10 cellular contexts compared by ENCODE assay signal in genomic region chr19:35755160-35755549, GRCh38. TPM values are rescaled to one million over a fixed set of nuclear protein-coding genes. Genes with fewer than 3 reads are reported as not detected.
DNase-seq lines count a peak whose midpoint lies in the region; ATAC-seq and TF ChIP-seq lines count a peak whose summit lies in the region.
"Had no signal": no experiment of that assay in that cellular context is flagged by ENCODE, and none has a peak within 500 bp of the region (broad histone marks: within the 10 kb centered on the region; RNA-seq: fewer than 3 reads in every experiment).

No MANE protein-coding gene starts in this region.

- peaks cover 28% of the 10 kb centered on the region for H3K36me3 Mint-ChIP-seq in stimulated activated effector memory CD8-positive, alpha-beta T cell treated with anti-CD3 and anti-CD28 coated beads, Interleukin-12 subunit alpha, Interleukin-12 subunit beta, amount 100 ng/mL, for 72 hours

- peaks cover 0 to 24% of the 10 kb centered on the region in 2 donors for H3K36me3 ChIP-seq in adrenal gland (replicated peaks in 1 of 2)
- H3K36me3 ChIP-seq in HAP-1 (replicated peaks), result peaks cover 9% of the 10 kb centered on the region; the same call in 1 of the 2 replicates

- TF ChIP-seq POLR2A in adrenal gland (IDR thresholded peaks at IDR 0.05), result no peak

- intact Hi-C loops in adrenal gland (cut with DNase I), result no loop called here

- no peak for ATAC-seq in stimulated activated effector memory CD8-positive, alpha-beta T cell treated with anti-CD3 and anti-CD28 coated beads, Interleukin-12 subunit alpha, Interleukin-12 subunit beta, amount 100 ng/mL, for 72 hours
- no peak for ATAC-seq in HG02759 (IDR thresholded peaks at IDR 0.05; ENCODE audit: unreplicated experiment)
- ATAC-seq: GM12878, HCT116 had no signal

- H3K4me1 ChIP-seq in adrenal gland (replicated peaks in 1 of 2) (peaks cover 31 to 33% of the 10 kb centered on the region in 2 donors), HAP-1 (peaks cover 6% of the 10 kb centered on the region; the same call in 1 of the 2 replicates)

- no peaks in the 10 kb centered on the region for H3K9me3 Mint-ChIP-seq in stimulated activated effector memory CD8-positive, alpha-beta T cell treated with anti-CD3 and anti-CD28 coated beads, Interleukin-12 subunit alpha, Interleukin-12 subunit beta, amount 100 ng/mL, for 72 hours

- WGBS in adrenal gland, 4 donors, result 23 to 48% (median 25%) methylated on average over 10 to 16 of the region's 16 CpGs

- H3K4me3 Mint-ChIP-seq in stimulated activated effector memory CD8-positive, alpha-beta T cell treated with anti-CD3 and anti-CD28 coated beads, Interleukin-12 subunit alpha, Interleukin-12 subunit beta, amount 100 ng/mL, for 72 hours, result peak overlapping the region; percentile 19

- H3K27ac Mint-ChIP-seq in stimulated activated effector memory CD8-positive, alpha-beta T cell treated with anti-CD3 and anti-CD28 coated beads, Interleukin-12 subunit alpha, Interleukin-12 subunit beta, amount 100 ng/mL, for 72 hours, result no peak overlapping the region

- peak overlapping the region; percentile 97 for H3K4me3 ChIP-seq in HFF-Myc (replicated peaks; ENCODE audit: low read depth, low read length)
- peak overlapping the region in 1 of 4 donors; percentile 79 for H3K4me3 ChIP-seq in adrenal gland
- no peak overlapping the region for H3K4me3 ChIP-seq in HAP-1
- H3K4me3 ChIP-seq: GM12878 had no signal

- DNase-seq in HFF-Myc (ENCODE audit: extremely low read depth, low read depth) (no peak), adrenal gland (no peak), islet precursor cell (peak; percentile 32), GM19240 (ENCODE audit: insufficient read length, low spot score) (no peak), HAP-1 (ENCODE audit: low spot score in 2 of 2) (no peak)
- no peak for DNase-seq in stimulated activated effector memory CD8-positive, alpha-beta T cell treated with anti-CD3 and anti-CD28 coated beads, Interleukin-12 subunit alpha, Interleukin-12 subunit beta, amount 100 ng/mL, for 72 hours (ENCODE audit: low spot score in 2 of 2)

- H3K4me1 Mint-ChIP-seq in stimulated activated effector memory CD8-positive, alpha-beta T cell treated with anti-CD3 and anti-CD28 coated beads, Interleukin-12 subunit alpha, Interleukin-12 subunit beta, amount 100 ng/mL, for 72 hours, result peaks cover 42% of the 10 kb centered on the region

- H3K27ac ChIP-seq in adrenal gland, result peak overlapping the region; percentile 65 to 97 (median 96)

- H3K27me3 ChIP-seq in adrenal gland (no peaks in the 10 kb centered on the region), HAP-1 (ENCODE audit: low read depth) (no peaks in the 10 kb centered on the region)

- no peak for TF ChIP-seq CTCF in HFF-Myc (IDR thresholded peaks at IDR 0.05; ENCODE audit: low read depth, low read length, missing control alignments)
- TF ChIP-seq CTCF in adrenal gland (IDR thresholded peaks at IDR 0.05), result no peak

- no peaks in the 10 kb centered on the region for H3K9me3 ChIP-seq in adrenal gland (replicated peaks in 1 of 3)
- H3K9me3 ChIP-seq in HAP-1, result no peaks in the 10 kb centered on the region

- in situ Hi-C loops in HAP-1 (cut with MboI; ENCODE audit: low sequenced_read_pairs), result no loop called here

RNA-seq across cellular contexts. Expression of gene HSPB6, which starts 1.7 kb away (rescaled TPM):
- total RNA-seq in adrenal gland, result 100 to 1,000 TPM in 7 of 8 donors, 10 to 100 TPM in 1; 78.3 to 431 (median 197) TPM
- 100 to 1,000 TPM; 524 to 932 (median 718) TPM for polyA plus RNA-seq in adrenal gland
- total RNA-seq: HT1080 had no signal

RNA-seq across cellular contexts. Expression of gene PROSER3, which starts 2.8 kb away (rescaled TPM):
- 10 to 100 TPM in 5 of 8 donors, 1 to 10 TPM in 3; 4.4 to 18.5 (median 11.0) TPM for total RNA-seq in adrenal gland
- 10 to 100 TPM in 2 of 3 donors, 1 to 10 TPM in 1; 7.0 to 27.3 (median 14.7) TPM for polyA plus RNA-seq in adrenal gland

RNA-seq across cellular contexts. Expression of gene LIN37, which starts 6.8 kb away (rescaled TPM):
- 10 to 100 TPM in 7 of 8 donors, 1 to 10 TPM in 1; 6.0 to 28.2 (median 12.5) TPM for total RNA-seq in adrenal gland
- polyA plus RNA-seq in adrenal gland, result 100 to 1,000 TPM in 1 of 3 donors, 10 to 100 TPM in 2; 11.3 to 137 (median 75.9) TPM

RNA-seq across cellular contexts. Expression of gene PSENEN, which starts 9.7 kb away (rescaled TPM):
- total RNA-seq in adrenal gland, result 10 to 100 TPM; 29.5 to 88.2 (median 63.0) TPM
- 100 to 1,000 TPM in 2 of 3 donors, 10 to 100 TPM in 1; 93.1 to 230 (median 174) TPM for polyA plus RNA-seq in adrenal gland

RNA-seq across cellular contexts. Expression of gene U2AF1L4, which starts 9.9 kb away (rescaled TPM):
- total RNA-seq in adrenal gland, result 10 to 100 TPM; 14.8 to 55.0 (median 31.0) TPM
- polyA plus RNA-seq in adrenal gland, result 100 to 1,000 TPM in 2 of 3 donors, 10 to 100 TPM in 1; 30.3 to 255 (median 104) TPM
